ENCODE assay signal across 9 cellular contexts in the genomic region with DNA sequence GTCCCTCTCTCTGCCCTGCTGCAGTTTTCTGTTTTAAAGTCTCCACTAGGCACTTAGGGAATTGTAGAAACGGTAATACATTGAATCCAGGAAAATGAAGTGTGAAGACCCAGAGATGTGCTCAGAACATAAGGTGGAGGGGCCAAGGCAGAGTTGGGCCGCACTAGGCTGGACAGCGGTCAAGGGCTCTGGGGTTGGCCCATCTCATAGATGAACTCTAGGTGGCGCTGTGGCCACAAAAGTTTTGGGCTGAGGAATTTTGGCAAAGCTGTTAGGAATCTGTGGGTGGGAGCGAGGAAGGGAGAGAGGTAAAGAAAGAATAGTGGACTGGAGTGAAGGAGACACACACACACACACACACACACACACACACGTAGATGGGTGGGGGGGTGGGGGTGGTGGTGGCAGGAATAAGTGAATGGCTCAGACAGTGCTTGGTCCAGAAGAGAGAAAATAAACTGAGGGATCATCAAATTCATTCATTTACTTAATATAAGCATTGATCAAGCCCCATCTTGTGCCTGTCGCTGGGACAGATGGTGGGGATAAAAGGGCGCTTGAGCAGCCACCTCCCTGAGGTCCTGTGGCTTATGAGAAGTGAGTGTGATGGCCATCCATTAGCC.
DNase-seq lines count a peak whose midpoint lies in the region; ATAC-seq and TF ChIP-seq lines count a peak whose summit lies in the region.
"Had no signal": no experiment of that assay in that cellular context is flagged by ENCODE, and none has a peak within 500 bp of the region (broad histone marks: within the 10 kb centered on the region; RNA-seq: fewer than 3 reads in every experiment).

No MANE protein-coding gene starts in this region.

- H3K4ac ChIP-seq in mesenchymal stem cell (ENCODE audit: low read depth in 1 of 2, low read length in 2 of 2): no peak overlapping the region

- no peak overlapping the region for H3K14ac ChIP-seq in mesenchymal stem cell (ENCODE audit: low read length in 2 of 2)

- no peak overlapping the region for H4K8ac ChIP-seq in mesenchymal stem cell (ENCODE audit: low read length)

- no peak overlapping the region for H3K18ac ChIP-seq in mesenchymal stem cell (ENCODE audit: low read depth in 1 of 2, low read length in 2 of 2)

- no peak overlapping the region for H2AFZ ChIP-seq in mesenchymal stem cell (ENCODE audit: low read depth, low read length)

- no peak overlapping the region for H4K91ac ChIP-seq in mesenchymal stem cell (ENCODE audit: low read length)

- no peak overlapping the region for H3K23ac ChIP-seq in mesenchymal stem cell (ENCODE audit: low read length in 2 of 2)

- no peak overlapping the region for H3K4me2 ChIP-seq in mesenchymal stem cell (ENCODE audit: low read length, poor library complexity, severe bottlenecking)

- no peaks in the 10 kb centered on the region for H3K4me1 ChIP-seq in mesenchymal stem cell (ENCODE audit: control insufficient read depth, insufficient read depth, low read depth, low read length)

- no peak overlapping the region for H2BK15ac ChIP-seq in mesenchymal stem cell (ENCODE audit: low read depth, poor library complexity, severe bottlenecking)

- TF ChIP-seq CTCF in GM12874 (IDR thresholded peaks at IDR 0.05; ENCODE audit: insufficient read depth, low read depth, low read length): peak; percentile 65

- no peak overlapping the region for H3K9ac ChIP-seq in mesenchymal stem cell (ENCODE audit: low read length)

- no peak overlapping the region for H2BK120ac ChIP-seq in mesenchymal stem cell (ENCODE audit: low read depth, low read length)

- WGBS in mesenchymal stem cell: 10% methylated on average over 5 of the region's 8 CpGs

- H2AK5ac ChIP-seq in mesenchymal stem cell (ENCODE audit: low read length, severe bottlenecking): no peak overlapping the region

- no peaks in the 10 kb centered on the region for H3K36me3 ChIP-seq in mesenchymal stem cell (ENCODE audit: control insufficient read depth in 1 of 2, insufficient read depth in 2 of 2, low read depth in 1 of 2, low read length in 2 of 2)

- DNase-seq in NCI-H524 (lab: John Stamatoyannopoulos, UW) (peak; percentile 41 to 57), dermis microvascular lymphatic vessel endothelial cell (ENCODE audit: low read depth in 2 of 2) (peak; percentile 32 to 50), mesenchymal stem cell (peak; percentile 8), pons (ENCODE audit: low spot score) (no peak)
- DNase-seq: naive B cell had no signal

- no peak overlapping the region for H2BK12ac ChIP-seq in mesenchymal stem cell (ENCODE audit: low read length in 2 of 2)

- H3K27me3 ChIP-seq in mesenchymal stem cell (ENCODE audit: control insufficient read depth in 1 of 2, insufficient read depth in 1 of 2, low read length in 2 of 2): peaks cover 18 to 70% of the 10 kb centered on the region in 2 experiments

- H2BK5ac ChIP-seq in mesenchymal stem cell (ENCODE audit: low read depth, low read length, poor library complexity, severe bottlenecking): no peak overlapping the region

- no peak overlapping the region for H3K27ac ChIP-seq in mesenchymal stem cell (ENCODE audit: low read length, poor library complexity, severe bottlenecking)

- H3K9me3 ChIP-seq in mesenchymal stem cell (ENCODE audit: control insufficient read depth, low read length): peaks cover 5% of the 10 kb centered on the region

- H3K4me3 ChIP-seq in mesenchymal stem cell (ENCODE audit: insufficient read depth in 1 of 2, low read depth in 1 of 2, low read length in 2 of 2): no peak overlapping the region

- no peaks in the 10 kb centered on the region for H3K79me1 ChIP-seq in mesenchymal stem cell (replicated peaks; ENCODE audit: low read length, poor library complexity, severe bottlenecking)

- ATAC-seq in HG03342 (IDR thresholded peaks at IDR 0.05; ENCODE audit: unreplicated experiment): no peak
- ATAC-seq in HG03521 (IDR thresholded peaks at IDR 0.05; ENCODE audit: unreplicated experiment): no peak
- no peak for ATAC-seq in GM19035 (IDR thresholded peaks at IDR 0.05; ENCODE audit: unreplicated experiment)
